Comparison of ENCODE assay signal across 1 cellular context in the genomic region with DNA sequence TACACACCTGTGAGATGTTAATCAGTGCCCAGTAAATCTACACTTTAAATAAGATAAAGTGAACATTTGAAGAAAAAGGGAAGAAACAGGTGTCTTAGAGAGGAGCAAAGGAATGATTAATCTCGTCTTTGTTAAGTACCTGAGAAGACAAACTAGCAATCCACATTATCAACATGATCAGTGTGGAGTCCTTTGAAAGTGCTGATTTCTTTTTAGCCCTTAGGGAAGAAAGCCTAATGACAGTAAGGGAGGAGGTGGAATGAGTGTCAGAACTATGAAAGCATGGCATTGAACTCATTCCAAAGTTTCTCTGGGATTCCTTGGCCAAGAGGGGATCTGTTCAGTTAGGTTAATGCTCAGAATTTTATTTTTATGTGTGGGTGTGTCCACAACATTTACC.
TF ChIP-seq lines count a peak whose summit lies in the region.

No MANE protein-coding gene starts in this region.

TF ChIP-seq in GM23338, 12 proteins besides CTCF, POLR2A, EP300 and RAD21 (continued from another document):
- TF ChIP-seq ZNF462 (CRISPR knock-in tag; IDR thresholded peaks at IDR 0.05) (no peak), POLR2AphosphoS5 (IDR thresholded peaks at IDR 0.05; ENCODE audit: low read depth) (no peak), STAT1 (IDR thresholded peaks at IDR 0.05; ENCODE audit: unreplicated experiment) (no peak), EZH2 (IDR thresholded peaks at IDR 0.05; ENCODE audit: low read depth, unreplicated experiment) (no peak), JUNB (IDR thresholded peaks at IDR 0.05; ENCODE audit: unreplicated experiment) (no peak), ETS1 (IDR thresholded peaks at IDR 0.05) (no peak)
